Comparison of ENCODE assay signal across 18 cellular contexts in the genomic region with DNA sequence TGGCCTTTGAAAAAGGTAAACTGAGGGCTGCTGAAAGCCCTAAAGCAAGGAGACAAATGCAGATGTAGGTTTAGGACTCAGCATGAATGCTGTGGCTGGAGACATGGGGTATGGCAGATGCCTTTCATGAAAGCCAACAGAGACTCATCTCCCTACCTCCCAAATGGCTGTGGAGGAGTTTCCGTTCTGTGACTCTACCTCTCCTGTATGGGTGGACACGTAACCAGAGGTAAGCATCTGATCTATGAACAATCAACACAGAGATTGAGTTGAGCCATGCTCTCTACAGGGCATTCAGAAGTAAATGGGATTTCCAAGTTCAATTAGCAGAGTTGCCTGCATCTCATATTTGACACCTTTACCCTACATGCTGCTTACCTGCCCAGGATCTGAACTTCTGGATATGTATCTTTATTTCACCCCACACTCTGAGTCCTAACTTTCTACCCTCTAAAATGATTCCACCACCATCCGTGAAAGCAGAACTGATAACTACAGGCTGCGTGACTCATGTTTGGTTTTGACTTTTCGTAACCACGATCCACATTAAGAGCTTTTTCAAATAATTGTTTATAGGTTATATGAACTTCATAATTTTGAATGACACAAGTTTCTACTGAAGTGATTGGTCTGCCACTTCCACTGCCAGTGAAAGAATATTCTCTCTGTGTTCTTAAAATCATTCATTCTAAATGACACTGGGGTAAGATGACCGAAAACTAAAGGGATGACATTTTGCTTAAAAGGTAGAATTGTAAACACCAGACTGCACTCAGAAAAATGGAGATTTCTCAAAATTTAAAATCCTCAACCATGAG.
DNase-seq lines count a peak whose midpoint lies in the region; ATAC-seq lines count a peak whose summit lies in the region.
"Had no signal": no experiment of that assay in that cellular context is flagged by ENCODE, and none has a peak within 500 bp of the region (broad histone marks: within the 10 kb centered on the region; RNA-seq: fewer than 3 reads in every experiment).

No MANE protein-coding gene starts in this region.

- H3K9me3 Mint-ChIP-seq in activated CD4-positive, alpha-beta memory T cell treated with anti-CD3 and anti-CD28 coated beads for 36 hours: peaks cover 7% of the 10 kb centered on the region

- peaks cover 3% of the 10 kb centered on the region for H3K27me3 Mint-ChIP-seq in activated CD4-positive, alpha-beta memory T cell treated with anti-CD3 and anti-CD28 coated beads for 36 hours
- H3K27me3 Mint-ChIP-seq: activated naive CD8-positive, alpha-beta T cell; CD4-positive, alpha-beta T cell had no signal

- POLR2A ChIA-PET in activated CD4-positive, alpha-beta memory T cell treated with anti-CD3 and anti-CD28 coated beads for 36 hours (lab: Charles Lee): no interaction called here

- peak overlapping the region; percentile 64 for H3K27ac Mint-ChIP-seq in activated CD4-positive, alpha-beta memory T cell treated with anti-CD3 and anti-CD28 coated beads for 36 hours
- H3K27ac Mint-ChIP-seq: activated naive CD8-positive, alpha-beta T cell; CD4-positive, alpha-beta T cell; nephron had no signal

- CTCF ChIA-PET in activated CD4-positive, alpha-beta memory T cell treated with anti-CD3 and anti-CD28 coated beads for 36 hours (lab: Charles Lee): no interaction called here

- H3K36me3 Mint-ChIP-seq in activated CD4-positive, alpha-beta memory T cell treated with anti-CD3 and anti-CD28 coated beads for 36 hours: no peaks in the 10 kb centered on the region

- peak; percentile 69 for ATAC-seq in HG03060 (IDR thresholded peaks at IDR 0.05; ENCODE audit: low read depth, unreplicated experiment)
- ATAC-seq: A549, heart left ventricle, HepG2 had no signal

- peak; percentile 51 for DNase-seq in activated CD4-positive, alpha-beta T cell treated with anti-CD3 and anti-CD28 coated beads for 48 hours
- DNase-seq in activated CD4-positive, alpha-beta T cell treated with anti-CD3 and anti-CD28 coated beads, Interleukin-2, amount 50 U/mL, for 1 hour: no peak
- DNase-seq in activated CD4-positive, alpha-beta memory T cell treated with anti-CD3 and anti-CD28 coated beads for 36 hours: peak; percentile 48
- peak; percentile 14 for DNase-seq in stimulated activated CD4-positive, alpha-beta T cell treated with anti-CD3 and anti-CD28 coated beads, Interleukin-4, amount 100 ng/mL, for 24 hours
- DNase-seq in NCI-H1105 treated with DMSO at 0.1 percent for 48 hours (lab: John Stamatoyannopoulos, UW) (no peak), GOT3 (lab: John Stamatoyannopoulos, UW) (no peak), NCI-H69 (lab: John Stamatoyannopoulos, UW) (no peak)
- DNase-seq: CD4-positive, alpha-beta T cell; heart left ventricle; islet precursor cell; NCI-H1048; NCI-H2171; transverse colon had no signal

- intact Hi-C loops in activated CD4-positive, alpha-beta memory T cell treated with anti-CD3 and anti-CD28 coated beads for 36 hours (cut with micrococcal nuclease): loop anchor here (1.0 to 5.0 kb wide), 4 partner anchors 112 to 625 kb away; no protein-coding TSS in a partner anchor

- no peak overlapping the region for H3K4me3 Mint-ChIP-seq in activated CD4-positive, alpha-beta memory T cell treated with anti-CD3 and anti-CD28 coated beads for 36 hours
- H3K4me3 Mint-ChIP-seq: activated naive CD8-positive, alpha-beta T cell; CD4-positive, alpha-beta T cell; nephron had no signal

- H3K4me1 Mint-ChIP-seq in activated CD4-positive, alpha-beta memory T cell treated with anti-CD3 and anti-CD28 coated beads for 36 hours (ENCODE audit: low read depth): peaks cover 29% of the 10 kb centered on the region

Comparison
In these comparisons a context has a peak if more than half of its experiments do, and no peak if none do; other contexts are left out.
1. DNase-seq: peak in activated CD4-positive, alpha-beta T cell treated with anti-CD3 and anti-CD28 coated beads for 48 hours (single experiment), activated CD4-positive, alpha-beta memory T cell treated with anti-CD3 and anti-CD28 coated beads for 36 hours (single experiment) and stimulated activated CD4-positive, alpha-beta T cell treated with anti-CD3 and anti-CD28 coated beads, Interleukin-4, amount 100 ng/mL, for 24 hours (single experiment); none in activated CD4-positive, alpha-beta T cell treated with anti-CD3 and anti-CD28 coated beads, Interleukin-2, amount 50 U/mL, for 1 hour (single experiment), NCI-H1105 treated with DMSO at 0.1 percent for 48 hours (single experiment), GOT3 (single experiment) and NCI-H69 (single experiment).